Comparison of ENCODE assay signal across 9 cellular contexts in the genomic region with DNA sequence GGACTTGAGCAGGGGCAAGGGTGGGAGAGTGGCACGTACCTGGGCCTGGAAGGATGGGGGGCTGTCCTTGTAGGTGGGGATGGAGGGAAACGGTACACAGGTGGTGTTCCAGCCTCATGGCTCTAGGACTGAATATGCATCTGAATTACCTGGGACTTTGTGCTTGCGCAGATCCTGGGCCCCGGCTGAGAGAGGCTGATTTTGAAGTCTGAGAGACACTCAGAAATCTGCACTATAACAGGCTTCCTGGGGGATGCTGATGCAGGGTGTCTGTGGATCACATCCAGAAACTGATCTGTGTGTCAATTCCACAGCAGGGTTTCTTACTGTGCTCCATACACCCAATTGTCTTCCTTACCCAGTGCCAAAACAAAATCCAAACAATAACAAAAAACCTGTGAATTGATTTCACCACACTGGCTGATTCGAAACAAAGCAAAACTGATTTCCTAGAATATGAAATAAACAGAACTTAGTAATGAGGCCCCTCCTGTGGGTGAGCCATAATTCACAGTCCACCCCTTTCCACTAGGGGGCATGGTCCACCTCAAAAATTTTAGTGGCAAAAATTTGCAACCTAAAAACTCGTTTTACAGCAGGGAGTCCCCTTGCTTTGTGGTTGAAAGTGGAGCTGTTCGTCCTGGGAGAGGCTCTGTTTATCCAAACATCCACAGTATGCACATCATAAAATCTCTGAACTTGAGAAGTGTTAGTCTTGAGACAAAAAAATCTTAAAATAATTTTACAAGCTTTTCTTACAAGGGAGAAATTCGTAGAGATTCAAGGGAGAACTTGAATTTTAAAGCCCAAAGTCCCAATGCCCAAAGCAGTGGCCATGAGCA. TPM values are rescaled to one million over a fixed set of nuclear protein-coding genes. Genes with fewer than 3 reads are reported as not detected.
DNase-seq lines count a peak whose midpoint lies in the region; ATAC-seq, FAIRE-seq and TF ChIP-seq lines count a peak whose summit lies in the region.
"Had no signal": no experiment of that assay in that cellular context is flagged by ENCODE, and none has a peak within 500 bp of the region (broad histone marks: within the 10 kb centered on the region; RNA-seq: fewer than 3 reads in every experiment).

No MANE protein-coding gene starts in this region.

- POLR2A ChIA-PET in endothelial cell of umbilical vein (lab: Charles Lee): no interaction called here

- H3K79me2 ChIP-seq in endothelial cell of umbilical vein (ENCODE audit: control insufficient read depth, insufficient read depth, low read length): no peaks in the 10 kb centered on the region

- no peak overlapping the region for H3K27ac ChIP-seq in endothelial cell of umbilical vein (ENCODE audit: insufficient read depth, low read depth, low read length)

- H2AFZ ChIP-seq in endothelial cell of umbilical vein (ENCODE audit: low read depth, low read length): no peak overlapping the region

- DNase-seq in DMS 273 (lab: John Stamatoyannopoulos, UW; ENCODE audit: unreplicated experiment): peak; percentile 70
- DNase-seq in DMS 273 treated with DMSO at 0.1 percent for 48 hours (lab: John Stamatoyannopoulos, UW): no peak
- DNase-seq in NCI-H1694 (lab: John Stamatoyannopoulos, UW): peak; percentile 9
- DNase-seq in activated CD8-positive, alpha-beta memory T cell treated with anti-CD3 and anti-CD28 coated beads, Interleukin-2, amount 10 ng/mL, durations not matched to agents 7 days and 5 days: peak; percentile 63
- peak; percentile 71 for DNase-seq in endothelial cell of umbilical vein (ENCODE audit: low read depth, low spot score)
- DNase-seq in myocyte (ENCODE audit: low read depth): peak; percentile 65
- peak; percentile 55 for DNase-seq in stimulated activated naive CD8-positive, alpha-beta T cell treated with anti-CD3 and anti-CD28 coated beads, Interleukin-15, Interleukin-2, amounts not matched to agents 100 U/mL and 50 U/mL, for 24 hours

- no peaks in the 10 kb centered on the region for H3K36me3 ChIP-seq in endothelial cell of umbilical vein (ENCODE audit: control insufficient read depth in 2 of 2, extremely low read depth in 1 of 2, insufficient read depth in 2 of 2, low read length in 2 of 2)

- no peak overlapping the region for H3K4me2 ChIP-seq in endothelial cell of umbilical vein (ENCODE audit: insufficient read depth, low read length)

- CTCF ChIA-PET in activated CD8-positive, alpha-beta memory T cell treated with anti-CD3 and anti-CD28 coated beads, Interleukin-2, amount 10 ng/mL, durations not matched to agents 7 days and 5 days (lab: Charles Lee): interaction anchor here (0.8 to 4.4 kb wide), 10 partner anchors 15 to 223 kb away, joined by 3 to 30 read pairs (median 4); a partner anchor contains a TSS
- CTCF ChIA-PET in endothelial cell of umbilical vein (lab: Charles Lee): interaction anchor here (0.7 to 5.8 kb wide), 20 partner anchors 11 to 223 kb away, joined by 3 to 54 read pairs (median 4); a partner anchor contains a TSS

- no peak for TF ChIP-seq POLR2A in endothelial cell of umbilical vein (IDR thresholded peaks at IDR 0.05; ENCODE audit: low read depth, low read length)

- peaks cover 4% of the 10 kb centered on the region for H3K4me1 Mint-ChIP-seq in activated CD8-positive, alpha-beta memory T cell treated with anti-CD3 and anti-CD28 coated beads, Interleukin-2, amount 10 ng/mL, durations not matched to agents 7 days and 5 days

- no peaks in the 10 kb centered on the region for H3K4me1 ChIP-seq in endothelial cell of umbilical vein (ENCODE audit: control insufficient read depth, extremely low read depth, insufficient read depth, low read length)

- ATAC-seq in activated CD8-positive, alpha-beta memory T cell treated with anti-CD3 and anti-CD28 coated beads, Interleukin-2, amount 10 ng/mL, durations not matched to agents 7 days and 5 days: peak; percentile 42
- ATAC-seq in stimulated activated naive CD8-positive, alpha-beta T cell treated with anti-CD3 and anti-CD28 coated beads, Interleukin-15, Interleukin-2, amounts not matched to agents 100 U/mL and 50 U/mL, for 24 hours: peak; percentile 41
- no peak for ATAC-seq in HG03139 (IDR thresholded peaks at IDR 0.05; ENCODE audit: unreplicated experiment)

- H4K20me1 ChIP-seq in endothelial cell of umbilical vein (replicated peaks; ENCODE audit: control insufficient read depth, extremely low read depth, insufficient read depth, low read length): no peaks in the 10 kb centered on the region

- no peaks in the 10 kb centered on the region for H3K9me3 ChIP-seq in endothelial cell of umbilical vein (replicated peaks; ENCODE audit: control insufficient read depth, insufficient read depth, low read length)

- FAIRE-seq in endothelial cell of umbilical vein (lab: Jason Lieb, UNC): peak; percentile 37
- FAIRE-seq: A204.1 had no signal

- H3K9me1 ChIP-seq in endothelial cell of umbilical vein (replicated peaks; ENCODE audit: control insufficient read depth, extremely low read depth, insufficient read depth, low read length): no peaks in the 10 kb centered on the region

- no peak overlapping the region for H3K4me3 Mint-ChIP-seq in activated CD8-positive, alpha-beta memory T cell treated with anti-CD3 and anti-CD28 coated beads, Interleukin-2, amount 10 ng/mL, durations not matched to agents 7 days and 5 days

- no peak overlapping the region for H3K9ac ChIP-seq in endothelial cell of umbilical vein (replicated peaks; ENCODE audit: extremely low read depth, insufficient read depth, low read length)

- H3K36me3 Mint-ChIP-seq in activated CD8-positive, alpha-beta memory T cell treated with anti-CD3 and anti-CD28 coated beads, Interleukin-2, amount 10 ng/mL, durations not matched to agents 7 days and 5 days: no peaks in the 10 kb centered on the region

- dilution Hi-C loops in endothelial cell of umbilical vein (cut with MboI; ENCODE audit: extremely low pct_ligation_motif_present, low sequenced_read_pairs): no loop called here

- no peaks in the 10 kb centered on the region for H3K27me3 ChIP-seq in endothelial cell of umbilical vein (ENCODE audit: control insufficient read depth in 2 of 2, insufficient read depth in 2 of 2, low read length in 2 of 2)

- no TSS peak for BruUV-seq in endothelial cell of umbilical vein (replicated peaks; lab: Mats Ljungman, UMichigan)

- intact Hi-C loops in endothelial cell of umbilical vein (cut with micrococcal nuclease): loop anchor here (1.0 to 2.0 kb wide), 7 partner anchors 32 to 362 kb away; no protein-coding TSS in a partner anchor

- H3K9me3 Mint-ChIP-seq in activated CD8-positive, alpha-beta memory T cell treated with anti-CD3 and anti-CD28 coated beads, Interleukin-2, amount 10 ng/mL, durations not matched to agents 7 days and 5 days (ENCODE audit: low read depth): no peaks in the 10 kb centered on the region

- H3K27ac Mint-ChIP-seq in activated CD8-positive, alpha-beta memory T cell treated with anti-CD3 and anti-CD28 coated beads, Interleukin-2, amount 10 ng/mL, durations not matched to agents 7 days and 5 days: no peak overlapping the region

- H3K27me3 Mint-ChIP-seq in activated CD8-positive, alpha-beta memory T cell treated with anti-CD3 and anti-CD28 coated beads, Interleukin-2, amount 10 ng/mL, durations not matched to agents 7 days and 5 days: peaks cover 25% of the 10 kb centered on the region

- H3K4me3 ChIP-seq in endothelial cell of umbilical vein (replicated peaks in 1 of 3; ENCODE audit: insufficient read depth in 1 of 3, low read depth in 1 of 3, low read length in 3 of 3): no peak overlapping the region

- peak; percentile 64 to 84 for TF ChIP-seq CTCF in endothelial cell of umbilical vein (IDR thresholded peaks at IDR 0.05; ENCODE audit: extremely low read depth in 1 of 2, insufficient read depth in 1 of 2, low read depth in 1 of 2, low read length in 2 of 2)

TF ChIP-seq in endothelial cell of umbilical vein, 7 proteins besides CTCF, POLR2A, EP300 and RAD21:
- TF ChIP-seq, protein P1, sequence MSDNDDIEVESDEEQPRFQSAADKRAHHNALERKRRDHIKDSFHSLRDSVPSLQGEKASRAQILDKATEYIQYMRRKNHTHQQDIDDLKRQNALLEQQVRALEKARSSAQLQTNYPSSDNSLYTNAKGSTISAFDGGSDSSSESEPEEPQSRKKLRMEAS (IDR thresholded peaks at IDR 0.05; ENCODE audit: insufficient read depth, insufficient read length): no peak
- TF ChIP-seq FOS (IDR thresholded peaks at IDR 0.05; ENCODE audit: borderline replicate concordance, insufficient read depth, low read length): no peak
- no peak for TF ChIP-seq JUN (IDR thresholded peaks at IDR 0.05; ENCODE audit: borderline replicate concordance, insufficient read depth, insufficient read length, low read depth)
- no peak for TF ChIP-seq EZH2 (IDR thresholded peaks at IDR 0.05; ENCODE audit: borderline replicate concordance, low read depth, low read length, severe bottlenecking)
- TF ChIP-seq POLR2AphosphoS5 (IDR thresholded peaks at IDR 0.05; ENCODE audit: insufficient read depth, low read depth, low read length): no peak
- TF ChIP-seq GATA2 (IDR thresholded peaks at IDR 0.05; ENCODE audit: insufficient read depth, insufficient read length, low read depth, low read length): no peak
- no peak for TF ChIP-seq MYC (IDR thresholded peaks at IDR 0.05; ENCODE audit: low read depth, low read length)

RNA-seq across cellular contexts. Expression of a gene that starts 32.0 kb away (rescaled TPM):
- total RNA-seq in activated CD8-positive, alpha-beta memory T cell treated with anti-CD3 and anti-CD28 coated beads, Interleukin-2, amount 10 ng/mL, durations not matched to agents 7 days and 5 days: 1 to 10 TPM; 5.3 to 7.2 TPM
- total RNA-seq in endothelial cell of umbilical vein: 58.0 and 58.8 TPM in 2 replicates
- polyA plus RNA-seq in endothelial cell of umbilical vein: 19.3 and 21.6 TPM in 2 replicates
- 20.1 and 23.8 TPM in 2 replicates for polyA plus RNA-seq in endothelial cell of umbilical vein (2011; cell fraction: cytosol; rRNA removed)
- polyA plus RNA-seq in endothelial cell of umbilical vein (2011; cell fraction: nucleus; rRNA removed): 53.3 and 72.4 TPM in 2 replicates
- 35.8 and 39.7 TPM in 2 replicates for polyA plus RNA-seq in endothelial cell of umbilical vein (2012)
- 31.6 and 50.0 TPM in 2 replicates for polyA minus RNA-seq in endothelial cell of umbilical vein
- 15.5 TPM for polyA minus RNA-seq in endothelial cell of umbilical vein (2011; cell fraction: cytosol; rRNA and poly(A)+ RNA removed)
- 40.9 and 53.0 TPM in 2 replicates for polyA minus RNA-seq in endothelial cell of umbilical vein (2011; cell fraction: nucleus; rRNA and poly(A)+ RNA removed)
- total RNA-seq in myocyte: 39.1 and 45.2 TPM in 2 replicates
- 35.0 TPM for polyA plus RNA-seq in myocyte (2012)
